Comparison of ENCODE assay signal across 19 cellular contexts in the genomic region with DNA sequence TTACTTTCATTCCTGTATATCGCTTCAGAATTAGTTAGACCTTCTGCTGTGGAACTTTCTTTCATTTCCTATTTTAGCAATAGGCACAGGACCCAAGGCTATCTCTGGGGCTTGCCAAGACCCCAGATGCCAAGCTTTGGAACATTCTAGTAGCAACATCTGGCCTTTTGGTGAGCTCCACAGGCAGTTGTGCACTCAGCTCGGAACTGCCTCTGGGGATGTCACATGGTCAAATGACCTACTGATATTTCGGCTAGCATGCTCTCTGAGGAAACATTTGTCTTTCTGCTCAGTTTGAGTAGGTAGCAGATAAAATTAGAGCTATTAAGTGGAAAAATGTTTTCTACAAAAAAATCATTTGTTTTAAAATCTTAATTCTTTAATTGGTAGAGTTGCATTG.
DNase-seq lines count a peak whose midpoint lies in the region; TF ChIP-seq lines count a peak whose summit lies in the region.
"Had no signal": no experiment of that assay in that cellular context is flagged by ENCODE, and none has a peak within 500 bp of the region (broad histone marks: within the 10 kb centered on the region; RNA-seq: fewer than 3 reads in every experiment).

No MANE protein-coding gene starts in this region.

- H3K4me1 ChIP-seq in BLaER1, result peaks cover 23% of the 10 kb centered on the region
- peaks cover 58% of the 10 kb centered on the region for H3K4me1 ChIP-seq in Karpas-422 (ENCODE audit: low read length)
- H3K4me1 ChIP-seq: SJSA1 had no signal

- no peaks in the 10 kb centered on the region for H3K9me2 ChIP-seq in Karpas-422 (replicated peaks; ENCODE audit: insufficient read depth, low read length)

- H3K9ac ChIP-seq in BLaER1 (no peak overlapping the region), Karpas-422 (ENCODE audit: low read length) (no peak overlapping the region)

- H3K27ac ChIP-seq in BLaER1 (no peak overlapping the region), Karpas-422 (ENCODE audit: low read length) (peak overlapping the region; percentile 42)
- H3K27ac ChIP-seq: SJSA1 had no signal

- no peak overlapping the region for H2AFZ ChIP-seq in Karpas-422 (ENCODE audit: low read length)

- H3K27ac Mint-ChIP-seq in glutamatergic neuron (ENCODE audit: unreplicated experiment), result no peak overlapping the region
- H3K27ac Mint-ChIP-seq: CD14-positive monocyte had no signal

- in situ Hi-C loops in SK-MEL-5 (cut with HindIII; ENCODE audit: low pct_unique_long_range_greater_than_20kb, low sequenced_read_pairs), result no loop called here

- peak overlapping the region; percentile 56 for H3K4me2 ChIP-seq in BLaER1
- H3K4me2 ChIP-seq in Karpas-422 (ENCODE audit: low read depth, low read length, poor library complexity, severe bottlenecking), result peak overlapping the region; percentile 16

- H3K27me3 ChIP-seq in BLaER1, result no peaks in the 10 kb centered on the region
- H3K27me3 ChIP-seq in Karpas-422 (ENCODE audit: low read length), result no peaks in the 10 kb centered on the region
- H3K27me3 ChIP-seq: SJSA1 had no signal

- H3K36me3 ChIP-seq in BLaER1 (no peaks in the 10 kb centered on the region), Karpas-422 (ENCODE audit: insufficient read depth, low read length) (peaks cover 18% of the 10 kb centered on the region)
- H3K36me3 ChIP-seq: SJSA1 had no signal

- H3K9me3 ChIP-seq in BLaER1 (peaks cover 18% of the 10 kb centered on the region), Karpas-422 (ENCODE audit: low read length) (peaks cover 3% of the 10 kb centered on the region; the same call in 1 of the 2 replicates)
- H3K9me3 ChIP-seq: SJSA1 had no signal

- H4K20me1 ChIP-seq in BLaER1 (no peaks in the 10 kb centered on the region), Karpas-422 (ENCODE audit: insufficient read depth, low read depth, low read length) (no peaks in the 10 kb centered on the region)

- no peaks in the 10 kb centered on the region for H3K79me2 ChIP-seq in Karpas-422 (ENCODE audit: low read length)

- H3K4me3 ChIP-seq in BLaER1 (no peak overlapping the region), Karpas-422 (ENCODE audit: low read length) (no peak overlapping the region)
- H3K4me3 ChIP-seq: SJSA1 had no signal

- H3K4me3 Mint-ChIP-seq in glutamatergic neuron (ENCODE audit: unreplicated experiment), result no peak overlapping the region
- H3K4me3 Mint-ChIP-seq: CD14-positive monocyte had no signal

- H3K4me1 Mint-ChIP-seq in glutamatergic neuron (ENCODE audit: low read depth, unreplicated experiment), result peaks cover 14% of the 10 kb centered on the region

- TF ChIP-seq CTCF in glutamatergic neuron (IDR thresholded peaks at IDR 0.05; ENCODE audit: partially characterized antibody, unreplicated experiment), result no peak

- no peaks in the 10 kb centered on the region for H3K27me3 Mint-ChIP-seq in glutamatergic neuron (ENCODE audit: unreplicated experiment)

- H3K36me3 Mint-ChIP-seq in glutamatergic neuron (ENCODE audit: unreplicated experiment), result no peaks in the 10 kb centered on the region
- H3K36me3 Mint-ChIP-seq: CD14-positive monocyte had no signal

- DNase-seq in Karpas-422, result peak; percentile 65
- peak; percentile 43 for DNase-seq in SK-MEL-5 (ENCODE audit: low read depth, low spot score)
- DNase-seq in glutamatergic neuron, result peak; percentile 26
- no peak for DNase-seq in NCI-H2171 treated with DMSO at 0.1 percent for 48 hours (lab: John Stamatoyannopoulos, UW)
- DNase-seq in medulla oblongata (ENCODE audit: extremely low spot score), result no peak
- DNase-seq in CD1c-positive myeloid dendritic cell (ENCODE audit: extremely low spot score), result no peak
- no peak for DNase-seq in NCI-H146 (lab: John Stamatoyannopoulos, UW)
- DNase-seq: DMS153, GDM1, KBM-7, NCI-H1436, NCI-H2029 treated with DMSO at 0.1 percent for 48 hours, NCI-H510A, NCI-H774, SW 1271, T-helper 2 cell had no signal

- H3K9me3 Mint-ChIP-seq in glutamatergic neuron (ENCODE audit: unreplicated experiment), result no peaks in the 10 kb centered on the region

Comparison
In these comparisons a context has a peak if more than half of its experiments do, and no peak if none do; other contexts are left out.
1. DNase-seq: peak in Karpas-422 (single experiment), SK-MEL-5 (single experiment) and glutamatergic neuron (single experiment); none in NCI-H2171 treated with DMSO at 0.1 percent for 48 hours (single experiment), medulla oblongata (single experiment), CD1c-positive myeloid dendritic cell (single experiment) and NCI-H146 (single experiment).